ENCODE assay signal across 16 cellular contexts in genomic region chr4:151417766-151418376, GRCh38. TPM values are rescaled to one million over a fixed set of nuclear protein-coding genes. Genes with fewer than 3 reads are reported as not detected.
DNase-seq lines count a peak whose midpoint lies in the region; ATAC-seq and TF ChIP-seq lines count a peak whose summit lies in the region.
"Had no signal": no experiment of that assay in that cellular context is flagged by ENCODE, and none has a peak within 500 bp of the region (broad histone marks: within the 10 kb centered on the region; RNA-seq: fewer than 3 reads in every experiment).

No MANE protein-coding gene starts in this region.

- no peak for TF ChIP-seq POLR2A in gastrocnemius medialis (IDR thresholded peaks at IDR 0.05)
- no peak for TF ChIP-seq POLR2A in testis (IDR thresholded peaks at IDR 0.05)
- no peak for TF ChIP-seq POLR2A in heart left ventricle (IDR thresholded peaks at IDR 0.05)

- no peak for TF ChIP-seq CTCF in RWPE1 (conservative IDR thresholded peaks at IDR 0.05; ENCODE audit: low read depth)
- TF ChIP-seq CTCF in fibroblast of mammary gland (conservative IDR thresholded peaks at IDR 0.05; ENCODE audit: control insufficient read depth, insufficient read depth, low read depth, low read length) = no peak
- TF ChIP-seq CTCF in gastrocnemius medialis (IDR thresholded peaks at IDR 0.05 in 4 of 5, conservative IDR thresholded peaks at IDR 0.05 in 1 of 5) = no peak
- no peak for TF ChIP-seq CTCF in testis (IDR thresholded peaks at IDR 0.05)
- TF ChIP-seq CTCF in heart left ventricle (IDR thresholded peaks at IDR 0.05) = no peak

- ATAC-seq in gastrocnemius medialis = no peak
- no peak for ATAC-seq in HG03025 (IDR thresholded peaks at IDR 0.05; ENCODE audit: low FRiP score, unreplicated experiment)
- ATAC-seq in GM21786 (IDR thresholded peaks at IDR 0.05; ENCODE audit: unreplicated experiment) = no peak
- ATAC-seq in heart left ventricle = no peak

- in situ Hi-C loops in gastrocnemius medialis (cut with MboI; ENCODE audit: low sequenced_read_pairs in 4 of 4) = loop anchor here in 1 of 4 donors (25.0 kb wide), 1 partner anchor 244 kb away; no protein-coding TSS in a partner anchor

- H3K4me1 ChIP-seq in gastrocnemius medialis (peaks cover 59 to 88% of the 10 kb centered on the region in 2 donors), testis (no peaks in the 10 kb centered on the region), heart left ventricle (peaks cover 0 to 7% (median 0%) of the 10 kb centered on the region in 12 donors)

- DNase-seq in ELR (ENCODE audit: low read depth) = peak; percentile 44
- no peak for DNase-seq in RWPE1 (ENCODE audit: low spot score)
- DNase-seq in fibroblast of mammary gland (ENCODE audit: low read depth) = peak; percentile 38
- no peak for DNase-seq in gastrocnemius medialis
- no peak for DNase-seq in testis
- no peak for DNase-seq in heart left ventricle
- DNase-seq: activated CD4-positive, alpha-beta T cell treated with anti-CD3 and anti-CD28 coated beads, Interleukin-2, amount 10 ng/mL, durations not matched to agents 7 days and 5 days; activated T-cell treated with anti-CD3 and anti-CD28 coated beads, Interleukin-2, amount 50 U/mL, for 48 hours; C1 segment of cervical spinal cord; NCI-H1694; NCI-H748 treated with DMSO at 0.1 percent for 48 hours; stimulated activated CD8-positive, alpha-beta memory T cell treated with anti-CD3 and anti-CD28 coated beads, Interleukin-4, amount 100 ng/mL, for 48 hours had no signal

- CTCF ChIA-PET in RWPE1 (lab: Yijun Ruan, JAX) = no interaction called here

- POLR2A ChIA-PET in RWPE1 (lab: Yijun Ruan, JAX; ENCODE audit: low non-redundant PET) = interaction anchor here (0.6 kb wide), 1 partner anchor 10 kb away, joined by 3 read pairs; no protein-coding TSS in a partner anchor

- WGBS in testis, 2 donors = 83 to 89% methylated on average over 2 of the region's 2 CpGs
- 87 to 97% (median 96%) methylated on average over 2 of the region's 2 CpGs for WGBS in heart left ventricle, 4 donors

- peak overlapping the region; percentile 92 for H3K27ac ChIP-seq in RWPE1
- H3K27ac ChIP-seq in gastrocnemius medialis = peak overlapping the region; percentile 48 to 70 (median 56)
- H3K27ac ChIP-seq in testis = no peak overlapping the region
- no peak overlapping the region for H3K27ac ChIP-seq in heart left ventricle
- H3K27ac ChIP-seq: KMS-11 had no signal

- H3K4me3 ChIP-seq in fibroblast of mammary gland (ENCODE audit: control insufficient read depth, low read depth, low read length) (no peak overlapping the region), gastrocnemius medialis (no peak overlapping the region), testis (no peak overlapping the region), heart left ventricle (no peak overlapping the region)
- H3K4me3 ChIP-seq: GM12878 had no signal

- H3K36me3 ChIP-seq in gastrocnemius medialis (no peaks in the 10 kb centered on the region), testis (ENCODE audit: low read depth, missing control alignments) (no peaks in the 10 kb centered on the region), heart left ventricle (no peaks in the 10 kb centered on the region)

- intact Hi-C loops in gastrocnemius medialis (cut with DNase I; ENCODE audit: low total_unique reads) = no loop called here
- intact Hi-C loops in testis (cut with DNase I; ENCODE audit: low total_unique reads) = no loop called here
- intact Hi-C loops in heart left ventricle (cut with DNase I) = no loop called here

- H3K9me3 ChIP-seq in gastrocnemius medialis (no peaks in the 10 kb centered on the region), testis (no peaks in the 10 kb centered on the region), heart left ventricle (no peaks in the 10 kb centered on the region)

- H3K27me3 ChIP-seq in gastrocnemius medialis = no peaks in the 10 kb centered on the region
- no peaks in the 10 kb centered on the region for H3K27me3 ChIP-seq in testis
- H3K27me3 ChIP-seq in heart left ventricle = peaks cover 0 to 6% (median 0%) of the 10 kb centered on the region in 9 donors

RNA-seq across cellular contexts. Expression of gene FHIP1A, which starts 8.9 kb away (rescaled TPM):
- 100 to 1,000 TPM in 2 of 4 donors, 10 to 100 TPM in 2; 34.7 to 143 (median 78.3) TPM for total RNA-seq in gastrocnemius medialis
- total RNA-seq in testis = 10 to 100 TPM; 13.1 to 16.2 TPM
- 5.7 TPM for polyA plus RNA-seq in testis (ENCODE audit: insufficient read depth, low read depth, low replicate concordance)
- 10 to 100 TPM; 14.5 to 32.0 (median 23.6) TPM for total RNA-seq in heart left ventricle
- polyA plus RNA-seq in heart left ventricle = 1 to 10 TPM; 3.7 to 9.1 TPM
- total RNA-seq: activated CD4-positive, alpha-beta T cell treated with anti-CD3 and anti-CD28 coated beads, Interleukin-2, amount 10 ng/mL, durations not matched to agents 7 days and 5 days had no signal

Comparison
In these comparisons a context has a peak if more than half of its experiments do, and no peak if none do; other contexts are left out.
1. DNase-seq: peak in ELR (single experiment) and fibroblast of mammary gland (single experiment); none in RWPE1 (single experiment), gastrocnemius medialis (0 of 2), testis (single experiment) and heart left ventricle (0 of 5).
2. H3K27ac ChIP-seq: peak in RWPE1 (single experiment) and gastrocnemius medialis (4 of 4); none in testis (0 of 2) and heart left ventricle (0 of 12).